Comparison of ENCODE assay signal across 15 cellular contexts in genomic region chr1:216045400-216045799, GRCh38.
DNase-seq lines count a peak whose midpoint lies in the region; TF ChIP-seq lines count a peak whose summit lies in the region.
"Had no signal": no experiment of that assay in that cellular context is flagged by ENCODE, and none has a peak within 500 bp of the region (broad histone marks: within the 10 kb centered on the region; RNA-seq: fewer than 3 reads in every experiment).

No MANE protein-coding gene starts in this region.

- H3K4me2 ChIP-seq in osteoblast (ENCODE audit: insufficient read depth, low read length): no peak overlapping the region

- peak overlapping the region; percentile 43 for H3K27ac ChIP-seq in osteoblast (ENCODE audit: low read depth, low read length)
- H3K27ac ChIP-seq: gastroesophageal sphincter, neutrophil had no signal

- peak; percentile 96 for DNase-seq in EL
- DNase-seq in NCI-H69 (lab: John Stamatoyannopoulos, UW): peak; percentile 30
- DNase-seq in choroid plexus epithelial cell (ENCODE audit: low read depth): peak; percentile 59
- DNase-seq in osteoblast (ENCODE audit: insufficient read length, low spot score, missing footprints): peak; percentile 52
- no peak for DNase-seq in stimulated activated CD8-positive, alpha-beta memory T cell treated with anti-CD3 and anti-CD28 coated beads, Interleukin-4, amount 100 ng/mL, for 48 hours
- DNase-seq in cortex of kidney (lab: John Stamatoyannopoulos, UW): no peak
- DNase-seq in NCI-H2227 treated with DMSO at 0.1 percent for 48 hours (lab: John Stamatoyannopoulos, UW): no peak
- DNase-seq in putamen (ENCODE audit: low spot score): no peak
- DNase-seq: activated T-cell treated with anti-CD3 and anti-CD28 coated beads for 4 hours; left ventricle myocardium superior; NCI-H2171; Right ventricle myocardium superior; stimulated activated naive CD4-positive, alpha-beta T cell treated with Interleukin-2 at 50 U/mL for 16 hours had no signal

- no peak for TF ChIP-seq CTCF in choroid plexus epithelial cell (conservative IDR thresholded peaks at IDR 0.05; ENCODE audit: low read depth, low read length)
- no peak for TF ChIP-seq CTCF in osteoblast (IDR thresholded peaks at IDR 0.05; ENCODE audit: extremely low read depth, low read depth, low read length)

- no peak overlapping the region for H2AFZ ChIP-seq in osteoblast (ENCODE audit: low read length)

- no peaks in the 10 kb centered on the region for H3K79me2 ChIP-seq in osteoblast (ENCODE audit: insufficient read depth, low read length)

- no peaks in the 10 kb centered on the region for H4K20me1 ChIP-seq in osteoblast (ENCODE audit: insufficient read depth, low read length)

- H3K36me3 ChIP-seq in osteoblast (ENCODE audit: insufficient read depth, low read length): no peaks in the 10 kb centered on the region
- H3K36me3 ChIP-seq: gastroesophageal sphincter, neutrophil had no signal

- no peaks in the 10 kb centered on the region for H3K9me3 ChIP-seq in osteoblast (ENCODE audit: low read depth, low read length)
- H3K9me3 ChIP-seq: gastroesophageal sphincter, neutrophil had no signal

- H3K4me3 ChIP-seq in choroid plexus epithelial cell (ENCODE audit: low read depth, low read length): no peak overlapping the region
- H3K4me3 ChIP-seq in osteoblast (ENCODE audit: insufficient read depth, low read length): no peak overlapping the region
- H3K4me3 ChIP-seq: gastroesophageal sphincter had no signal

- no peaks in the 10 kb centered on the region for H3K27me3 ChIP-seq in osteoblast (ENCODE audit: insufficient read depth, low read length)
- H3K27me3 ChIP-seq: gastroesophageal sphincter, neutrophil had no signal

- peaks cover 8% of the 10 kb centered on the region for H3K4me1 ChIP-seq in osteoblast (ENCODE audit: insufficient read depth, low read length)
- H3K4me1 ChIP-seq: gastroesophageal sphincter had no signal

Comparison
In these comparisons a context has a peak if more than half of its experiments do, and no peak if none do; other contexts are left out.
1. DNase-seq: peak in EL (single experiment), NCI-H69 (single experiment), choroid plexus epithelial cell (single experiment) and osteoblast (single experiment); none in stimulated activated CD8-positive, alpha-beta memory T cell treated with anti-CD3 and anti-CD28 coated beads, Interleukin-4, amount 100 ng/mL, for 48 hours (single experiment), cortex of kidney (single experiment), NCI-H2227 treated with DMSO at 0.1 percent for 48 hours (single experiment) and putamen (single experiment).